Comparison of ENCODE assay signal across 1 cellular context in the genomic region with DNA sequence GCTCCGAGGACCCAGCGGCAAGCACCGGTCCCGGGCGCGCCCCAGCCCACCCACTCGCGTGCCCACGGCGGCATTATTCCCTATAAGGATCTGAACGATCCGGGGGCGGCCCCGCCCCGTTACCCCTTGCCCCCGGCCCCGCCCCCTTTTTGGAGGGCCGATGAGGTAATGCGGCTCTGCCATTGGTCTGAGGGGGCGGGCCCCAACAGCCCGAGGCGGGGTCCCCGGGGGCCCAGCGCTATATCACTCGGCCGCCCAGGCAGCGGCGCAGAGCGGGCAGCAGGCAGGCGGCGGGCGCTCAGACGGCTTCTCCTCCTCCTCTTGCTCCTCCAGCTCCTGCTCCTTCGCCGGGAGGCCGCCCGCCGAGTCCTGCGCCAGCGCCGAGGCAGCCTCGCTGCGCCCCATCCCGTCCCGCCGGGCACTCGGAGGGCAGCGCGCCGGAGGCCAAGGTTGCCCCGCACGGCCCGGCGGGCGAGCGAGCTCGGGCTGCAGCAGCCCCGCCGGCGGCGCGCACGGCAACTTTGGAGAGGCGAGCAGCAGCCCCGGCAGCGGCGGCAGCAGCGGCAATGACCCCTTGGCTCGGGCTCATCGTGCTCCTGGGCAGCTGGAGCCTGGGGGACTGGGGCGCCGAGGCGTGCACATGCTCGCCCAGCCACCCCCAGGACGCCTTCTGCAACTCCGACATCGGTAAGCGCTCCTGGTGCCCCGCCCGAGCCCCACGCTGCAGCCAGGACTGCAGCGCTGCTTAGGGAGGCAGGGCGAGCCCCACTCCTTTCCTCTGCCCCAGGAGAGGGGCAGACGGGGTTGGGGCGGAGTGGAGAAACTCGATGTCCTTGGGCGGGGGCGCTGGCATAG.
TF ChIP-seq lines count a peak whose summit lies in the region.

TSS of gene TIMP3 (plus strand) at position 270 of the 855 bp plus-strand sequence. CDS start at position 567, 297 bp downstream.

TF ChIP-seq in HepG2, 621 proteins besides CTCF, POLR2A, EP300 and RAD21 (continued from another document and continues in another):
- TF ChIP-seq, protein P1, sequence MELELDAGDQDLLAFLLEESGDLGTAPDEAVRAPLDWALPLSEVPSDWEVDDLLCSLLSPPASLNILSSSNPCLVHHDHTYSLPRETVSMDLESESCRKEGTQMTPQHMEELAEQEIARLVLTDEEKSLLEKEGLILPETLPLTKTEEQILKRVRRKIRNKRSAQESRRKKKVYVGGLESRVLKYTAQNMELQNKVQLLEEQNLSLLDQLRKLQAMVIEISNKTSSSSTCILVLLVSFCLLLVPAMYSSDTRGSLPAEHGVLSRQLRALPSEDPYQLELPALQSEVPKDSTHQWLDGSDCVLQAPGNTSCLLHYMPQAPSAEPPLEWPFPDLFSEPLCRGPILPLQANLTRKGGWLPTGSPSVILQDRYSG (CRISPR knock-in tag; IDR thresholded peaks at IDR 0.05), result no peak
- no peak for TF ChIP-seq CENPX (CRISPR knock-in tag; IDR thresholded peaks at IDR 0.05)
- TF ChIP-seq ZNF33A (CRISPR knock-in tag; IDR thresholded peaks at IDR 0.05; ENCODE audit: borderline replicate concordance), result no peak
- no peak for TF ChIP-seq CBX1 (IDR thresholded peaks at IDR 0.05; ENCODE audit: low read depth)
- peak; percentile 84 for TF ChIP-seq TAF1 (CRISPR knock-in tag; IDR thresholded peaks at IDR 0.05)
- TF ChIP-seq ZNF18 (CRISPR knock-in tag; IDR thresholded peaks at IDR 0.05; ENCODE audit: insufficient replicate concordance), result no peak
- peak; percentile 98 for TF ChIP-seq DR1 (CRISPR knock-in tag; IDR thresholded peaks at IDR 0.05)
- TF ChIP-seq TGIF2 (CRISPR knock-in tag; IDR thresholded peaks at IDR 0.05), result no peak
- no peak for TF ChIP-seq MIER2 (CRISPR knock-in tag; IDR thresholded peaks at IDR 0.05)
- peak; percentile 45 for TF ChIP-seq ZFX (CRISPR knock-in tag; IDR thresholded peaks at IDR 0.05; ENCODE audit: low read depth)
- TF ChIP-seq, protein P2, sequence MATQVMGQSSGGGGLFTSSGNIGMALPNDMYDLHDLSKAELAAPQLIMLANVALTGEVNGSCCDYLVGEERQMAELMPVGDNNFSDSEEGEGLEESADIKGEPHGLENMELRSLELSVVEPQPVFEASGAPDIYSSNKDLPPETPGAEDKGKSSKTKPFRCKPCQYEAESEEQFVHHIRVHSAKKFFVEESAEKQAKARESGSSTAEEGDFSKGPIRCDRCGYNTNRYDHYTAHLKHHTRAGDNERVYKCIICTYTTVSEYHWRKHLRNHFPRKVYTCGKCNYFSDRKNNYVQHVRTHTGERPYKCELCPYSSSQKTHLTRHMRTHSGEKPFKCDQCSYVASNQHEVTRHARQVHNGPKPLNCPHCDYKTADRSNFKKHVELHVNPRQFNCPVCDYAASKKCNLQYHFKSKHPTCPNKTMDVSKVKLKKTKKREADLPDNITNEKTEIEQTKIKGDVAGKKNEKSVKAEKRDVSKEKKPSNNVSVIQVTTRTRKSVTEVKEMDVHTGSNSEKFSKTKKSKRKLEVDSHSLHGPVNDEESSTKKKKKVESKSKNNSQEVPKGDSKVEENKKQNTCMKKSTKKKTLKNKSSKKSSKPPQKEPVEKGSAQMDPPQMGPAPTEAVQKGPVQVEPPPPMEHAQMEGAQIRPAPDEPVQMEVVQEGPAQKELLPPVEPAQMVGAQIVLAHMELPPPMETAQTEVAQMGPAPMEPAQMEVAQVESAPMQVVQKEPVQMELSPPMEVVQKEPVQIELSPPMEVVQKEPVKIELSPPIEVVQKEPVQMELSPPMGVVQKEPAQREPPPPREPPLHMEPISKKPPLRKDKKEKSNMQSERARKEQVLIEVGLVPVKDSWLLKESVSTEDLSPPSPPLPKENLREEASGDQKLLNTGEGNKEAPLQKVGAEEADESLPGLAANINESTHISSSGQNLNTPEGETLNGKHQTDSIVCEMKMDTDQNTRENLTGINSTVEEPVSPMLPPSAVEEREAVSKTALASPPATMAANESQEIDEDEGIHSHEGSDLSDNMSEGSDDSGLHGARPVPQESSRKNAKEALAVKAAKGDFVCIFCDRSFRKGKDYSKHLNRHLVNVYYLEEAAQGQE (IDR thresholded peaks at IDR 0.05; ENCODE audit: borderline replicate concordance in 1 of 2, low read depth in 1 of 2, low read length in 2 of 2), result peak in 1 of 2 experiments; percentile 40; a peak in 1 of 4 replicates
- no peak for TF ChIP-seq ZNF792 (CRISPR knock-in tag; IDR thresholded peaks at IDR 0.05)
- TF ChIP-seq MAFK (conservative IDR thresholded peaks at IDR 0.05 in 1 of 2, IDR thresholded peaks at IDR 0.05 in 1 of 2; ENCODE audit: low read length in 2 of 2), result no peak
- TF ChIP-seq ZNF17 (CRISPR knock-in tag; IDR thresholded peaks at IDR 0.05), result no peak
- peak; percentile 53; the same call in 1 of the 2 replicates for TF ChIP-seq GABPB1 (CRISPR knock-in tag; IDR thresholded peaks at IDR 0.05)
- no peak for TF ChIP-seq ZFP41 (CRISPR knock-in tag; IDR thresholded peaks at IDR 0.05; ENCODE audit: borderline replicate concordance)
- no peak for TF ChIP-seq ZNF260 (CRISPR knock-in tag; IDR thresholded peaks at IDR 0.05; ENCODE audit: borderline replicate concordance, low read depth)
- no peak for TF ChIP-seq ZNF878 (CRISPR knock-in tag; IDR thresholded peaks at IDR 0.05)
- TF ChIP-seq ZNF564 (CRISPR knock-in tag; IDR thresholded peaks at IDR 0.05), result no peak
- no peak for TF ChIP-seq EED (CRISPR knock-in tag; IDR thresholded peaks at IDR 0.05)
- TF ChIP-seq ZIK1 (CRISPR knock-in tag; IDR thresholded peaks at IDR 0.05; ENCODE audit: borderline replicate concordance, low read depth), result no peak
- TF ChIP-seq, protein P3, sequence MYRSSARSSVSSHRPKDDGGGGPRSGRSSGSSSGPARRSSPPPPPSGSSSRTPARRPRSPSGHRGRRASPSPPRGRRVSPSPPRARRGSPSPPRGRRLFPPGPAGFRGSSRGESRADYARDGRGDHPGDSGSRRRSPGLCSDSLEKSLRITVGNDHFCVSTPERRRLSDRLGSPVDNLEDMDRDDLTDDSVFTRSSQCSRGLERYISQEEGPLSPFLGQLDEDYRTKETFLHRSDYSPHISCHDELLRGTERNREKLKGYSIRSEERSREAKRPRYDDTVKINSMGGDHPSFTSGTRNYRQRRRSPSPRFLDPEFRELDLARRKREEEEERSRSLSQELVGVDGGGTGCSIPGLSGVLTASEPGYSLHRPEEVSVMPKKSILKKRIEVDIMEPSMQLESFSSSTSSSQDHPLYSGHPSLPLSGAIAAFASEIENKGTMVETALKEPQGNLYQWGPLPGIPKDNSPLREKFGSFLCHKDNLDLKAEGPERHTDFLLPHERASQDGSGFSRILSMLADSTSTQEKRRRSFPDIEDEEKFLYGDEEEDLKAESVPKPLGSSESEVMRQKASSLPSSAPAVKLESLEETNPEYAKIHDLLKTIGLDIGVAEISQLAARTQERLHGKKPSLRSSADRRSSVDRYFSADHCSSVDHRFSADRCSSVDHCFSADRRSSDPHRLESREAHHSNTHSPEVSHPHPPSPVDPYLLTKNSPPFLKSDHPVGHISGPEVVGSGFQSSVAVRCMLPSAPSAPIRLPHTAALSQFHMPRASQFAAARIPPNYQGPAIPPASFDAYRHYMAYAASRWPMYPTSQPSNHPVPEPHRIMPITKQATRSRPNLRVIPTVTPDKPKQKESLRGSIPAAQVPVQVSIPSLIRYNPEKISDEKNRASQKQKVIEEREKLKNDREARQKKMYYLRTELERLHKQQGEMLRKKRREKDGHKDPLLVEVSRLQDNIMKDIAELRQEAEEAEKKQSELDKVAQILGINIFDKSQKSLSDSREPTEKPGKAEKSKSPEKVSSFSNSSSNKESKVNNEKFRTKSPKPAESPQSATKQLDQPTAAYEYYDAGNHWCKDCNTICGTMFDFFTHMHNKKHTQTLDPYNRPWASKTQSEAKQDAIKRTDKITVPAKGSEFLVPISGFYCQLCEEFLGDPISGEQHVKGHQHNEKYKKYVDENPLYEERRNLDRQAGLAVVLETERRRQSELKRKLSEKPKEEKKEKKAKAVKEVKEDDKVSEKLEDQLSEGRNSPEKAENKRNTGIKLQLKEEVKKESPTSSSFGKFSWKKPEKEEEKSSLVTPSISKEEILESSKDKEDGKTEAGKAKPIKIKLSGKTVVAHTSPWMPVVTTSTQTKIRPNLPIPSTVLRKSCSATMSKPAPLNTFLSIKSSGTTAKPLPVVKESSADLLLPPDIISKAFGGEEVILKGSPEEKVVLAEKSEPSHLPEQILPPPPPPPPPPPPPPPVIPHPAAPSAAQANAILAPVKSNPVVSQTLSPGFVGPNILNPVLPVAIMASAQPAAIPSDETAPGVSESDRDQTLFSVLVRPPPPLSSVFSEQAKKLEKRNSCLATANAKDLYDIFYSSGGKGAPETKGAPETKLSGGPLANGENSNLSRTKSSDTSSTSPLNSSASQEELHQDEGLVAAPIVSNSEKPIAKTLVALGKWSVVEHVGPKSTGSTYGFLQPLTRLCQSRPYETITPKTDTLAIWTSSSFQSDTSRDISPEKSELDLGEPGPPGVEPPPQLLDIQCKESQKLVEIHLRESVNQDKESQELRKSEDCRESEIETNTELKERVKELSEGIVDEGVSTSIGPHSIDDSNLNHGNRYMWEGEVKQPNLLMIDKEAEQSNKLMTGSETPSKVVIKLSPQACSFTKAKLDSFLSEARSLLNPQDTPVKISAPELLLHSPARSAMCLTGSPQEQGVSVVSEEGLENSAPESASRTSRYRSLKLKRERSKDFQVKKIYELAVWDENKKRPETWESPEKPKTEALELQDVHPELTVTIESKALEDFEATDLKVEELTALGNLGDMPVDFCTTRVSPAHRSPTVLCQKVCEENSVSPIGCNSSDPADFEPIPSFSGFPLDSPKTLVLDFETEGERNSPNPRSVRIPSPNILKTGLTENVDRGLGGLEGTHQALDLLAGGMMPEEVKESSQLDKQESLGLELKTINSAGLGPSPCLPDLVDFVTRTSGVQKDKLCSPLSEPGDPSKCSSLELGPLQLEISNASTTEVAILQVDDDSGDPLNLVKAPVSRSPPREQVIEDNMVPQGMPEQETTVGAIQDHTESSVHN (CRISPR knock-in tag; IDR thresholded peaks at IDR 0.05), result no peak
- TF ChIP-seq ISX (CRISPR knock-in tag; conservative IDR thresholded peaks at IDR 0.05), result no peak
- TF ChIP-seq LBX2 (CRISPR knock-in tag; IDR thresholded peaks at IDR 0.05; ENCODE audit: borderline replicate concordance), result no peak
- no peak for TF ChIP-seq ZNF484 (CRISPR knock-in tag; IDR thresholded peaks at IDR 0.05; ENCODE audit: borderline replicate concordance, low read depth)
- peak; percentile 38 for TF ChIP-seq ARID4A (CRISPR knock-in tag; IDR thresholded peaks at IDR 0.05; ENCODE audit: borderline replicate concordance)
- no peak for TF ChIP-seq RFX1 (IDR thresholded peaks at IDR 0.05)
